In the genomic region with DNA sequence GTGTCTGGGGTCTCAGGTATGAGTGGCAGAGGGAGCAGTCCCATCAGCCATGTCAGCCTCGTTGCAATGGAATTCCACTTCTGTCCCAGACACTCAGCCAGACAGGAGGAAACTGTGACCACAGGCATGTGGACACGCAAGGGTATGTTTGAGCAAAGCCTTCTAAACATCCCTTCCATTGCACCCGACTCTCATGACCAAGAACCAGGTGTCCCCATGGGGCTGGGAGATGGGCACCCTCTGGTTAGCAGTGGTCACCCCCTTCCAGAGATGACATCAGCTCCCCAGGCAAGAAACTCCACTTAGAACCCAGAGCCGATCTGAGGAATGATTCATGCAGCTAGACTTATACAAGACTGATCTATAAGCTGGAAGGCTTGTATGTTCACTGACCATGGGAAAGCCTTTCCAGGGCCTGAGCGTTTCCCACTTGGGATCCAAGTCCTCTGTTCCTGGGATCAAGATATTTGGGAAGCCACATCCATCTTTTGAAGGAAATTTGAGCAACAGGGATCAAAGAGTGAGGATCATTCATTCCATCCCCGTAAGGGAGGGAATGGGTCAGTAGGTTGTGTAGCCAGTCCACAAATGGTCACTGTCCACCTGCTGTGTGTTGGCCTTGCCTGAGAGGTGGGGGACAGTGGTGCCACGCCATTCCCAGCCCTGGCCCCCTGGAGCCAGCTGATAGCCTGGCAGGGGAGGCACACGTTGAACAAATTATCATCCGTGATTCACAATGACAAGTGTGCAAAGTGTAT, we compare ENCODE assay signal across 1 cellular context.
TF ChIP-seq lines count a peak whose summit lies in the region.

No MANE protein-coding gene starts in this region.

TF ChIP-seq in IMR-90, 13 proteins besides CTCF, POLR2A, EP300 and RAD21:
- TF ChIP-seq SMC3 (IDR thresholded peaks at IDR 0.05; ENCODE audit: low read depth, low read length) (no peak), BHLHE40 (IDR thresholded peaks at IDR 0.05; ENCODE audit: low read depth, low read length) (0 out of 2 replicates have a peak, but pooled peaks have one; percentile 3), CEBPB (IDR thresholded peaks at IDR 0.05; ENCODE audit: low read depth, low read length) (peak; percentile 34; the same call in 1 of the 2 replicates), CHD1 (IDR thresholded peaks at IDR 0.05; ENCODE audit: low read depth, low read length) (no peak), RFX5 (IDR thresholded peaks at IDR 0.05; ENCODE audit: low read depth, low read length) (peak; percentile 54; the same call in 1 of the 2 replicates), RCOR1 (IDR thresholded peaks at IDR 0.05; ENCODE audit: insufficient replicate concordance, low read length) (no peak), MXI1 (IDR thresholded peaks at IDR 0.05; ENCODE audit: borderline replicate concordance, low read depth, low read length) (no peak)
- TF ChIP-seq, protein P1, sequence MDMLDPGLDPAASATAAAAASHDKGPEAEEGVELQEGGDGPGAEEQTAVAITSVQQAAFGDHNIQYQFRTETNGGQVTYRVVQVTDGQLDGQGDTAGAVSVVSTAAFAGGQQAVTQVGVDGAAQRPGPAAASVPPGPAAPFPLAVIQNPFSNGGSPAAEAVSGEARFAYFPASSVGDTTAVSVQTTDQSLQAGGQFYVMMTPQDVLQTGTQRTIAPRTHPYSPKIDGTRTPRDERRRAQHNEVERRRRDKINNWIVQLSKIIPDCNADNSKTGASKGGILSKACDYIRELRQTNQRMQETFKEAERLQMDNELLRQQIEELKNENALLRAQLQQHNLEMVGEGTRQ (IDR thresholded peaks at IDR 0.05; ENCODE audit: low read depth, low read length) = no peak
